ENCODE assay signal across 18 cellular contexts in the genomic region with DNA sequence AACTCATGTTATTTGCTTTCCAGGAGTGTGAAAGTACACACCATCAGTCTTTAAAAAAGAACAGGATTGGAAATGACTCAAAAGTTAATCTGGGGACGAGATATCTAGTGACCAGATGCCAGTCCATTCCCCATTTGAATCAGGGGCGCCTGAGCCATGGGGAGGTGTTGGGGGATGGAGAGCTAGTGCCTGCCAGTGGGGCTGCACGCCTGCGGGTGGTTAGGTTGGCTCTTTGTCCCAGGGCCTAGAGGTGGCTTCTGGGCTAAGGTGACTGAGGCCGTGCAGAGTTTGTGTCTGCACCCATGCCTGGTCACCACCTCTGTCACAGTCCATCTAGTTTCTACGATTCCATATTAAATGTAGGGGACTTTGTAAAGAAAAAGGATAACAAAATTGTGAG.
"Had no signal": no experiment of that assay in that cellular context is flagged by ENCODE, and none has a peak within 500 bp of the region (broad histone marks: within the 10 kb centered on the region; RNA-seq: fewer than 3 reads in every experiment).

No MANE protein-coding gene starts in this region.

- H3K27me3 Mint-ChIP-seq: stimulated activated naive CD8-positive, alpha-beta T cell treated with anti-CD3 and anti-CD28 coated beads, Interleukin-15, amount 100 ng/mL, for 72 hours had no signal

- DNase-seq: cerebellar nuclear complex; colonic mucosa; effector CD4-positive, alpha-beta T cell; hippocampal formation; left ventricle myocardium inferior; mesenchymal stem cell; midbrain; posterior cingulate gyrus; stimulated activated CD4-positive, alpha-beta T cell treated with anti-CD3 and anti-CD28 coated beads, Interleukin-15, amount 100 ng/mL, for 24 hours; stimulated activated CD4-positive, alpha-beta T cell treated with anti-CD3 and anti-CD28 coated beads, Interleukin-1b, Interleukin-23, amount 100 ng/mL, for 48 hours; stimulated activated CD4-positive, alpha-beta T cell treated with anti-CD3 and anti-CD28 coated beads, Interleukin-4, amount 100 ng/mL, for 24 hours; stimulated activated naive B cell treated with anti-CD40 and anti-IgM and Interleukin-4, amounts not matched to agents 10 μg/mL and 1 μg/mL and 100 μg/mL, for 72 hours; stimulated activated naive CD8-positive, alpha-beta T cell treated with anti-CD3 and anti-CD28 coated beads, Interleukin-15, amount 100 ng/mL, for 72 hours; trophoblast cell had no signal

- H3K27me3 ChIP-seq: cardiac muscle cell, colonic mucosa, heart left ventricle had no signal

- ATAC-seq: natural killer cell treated with Interleukin-12 subunit alpha and Interleukin-12 subunit beta and Interleukin-15 and Interleukin-18, amount 100 ng/mL, for 72 hours; stimulated activated naive B cell treated with anti-CD40 and anti-IgM and Interleukin-4, amounts not matched to agents 10 μg/mL and 1 μg/mL and 100 μg/mL, for 72 hours; stimulated activated naive CD8-positive, alpha-beta T cell treated with anti-CD3 and anti-CD28 coated beads, Interleukin-15, amount 100 ng/mL, for 72 hours had no signal

- H3K36me3 ChIP-seq: cardiac muscle cell, colonic mucosa, heart left ventricle, left ventricle myocardium inferior had no signal

- H3K4me3 Mint-ChIP-seq: natural killer cell treated with Interleukin-12 subunit alpha and Interleukin-12 subunit beta and Interleukin-15 and Interleukin-18, amount 100 ng/mL, for 72 hours; stimulated activated naive B cell treated with anti-CD40 and anti-IgM and Interleukin-4, amounts not matched to agents 10 μg/mL and 1 μg/mL and 100 μg/mL, for 72 hours; stimulated activated naive CD8-positive, alpha-beta T cell treated with anti-CD3 and anti-CD28 coated beads, Interleukin-15, amount 100 ng/mL, for 72 hours had no signal

- H3K4me3 ChIP-seq: cardiac muscle cell, colonic mucosa, heart left ventricle, left ventricle myocardium inferior, lung had no signal

- H3K4me1 Mint-ChIP-seq: stimulated activated naive B cell treated with anti-CD40 and anti-IgM and Interleukin-4, amounts not matched to agents 10 μg/mL and 1 μg/mL and 100 μg/mL, for 72 hours had no signal

- H3K9me3 Mint-ChIP-seq: natural killer cell treated with Interleukin-12 subunit alpha and Interleukin-12 subunit beta and Interleukin-15 and Interleukin-18, amount 100 ng/mL, for 72 hours; stimulated activated naive B cell treated with anti-CD40 and anti-IgM and Interleukin-4, amounts not matched to agents 10 μg/mL and 1 μg/mL and 100 μg/mL, for 72 hours; stimulated activated naive CD8-positive, alpha-beta T cell treated with anti-CD3 and anti-CD28 coated beads, Interleukin-15, amount 100 ng/mL, for 72 hours had no signal

- H3K9me3 ChIP-seq: colonic mucosa, heart left ventricle, left ventricle myocardium inferior had no signal

- H3K27ac ChIP-seq: cardiac muscle cell, colonic mucosa, heart left ventricle, left ventricle myocardium inferior had no signal

- H3K36me3 Mint-ChIP-seq: natural killer cell treated with Interleukin-12 subunit alpha and Interleukin-12 subunit beta and Interleukin-15 and Interleukin-18, amount 100 ng/mL, for 72 hours; stimulated activated naive B cell treated with anti-CD40 and anti-IgM and Interleukin-4, amounts not matched to agents 10 μg/mL and 1 μg/mL and 100 μg/mL, for 72 hours had no signal

- H3K27ac Mint-ChIP-seq: natural killer cell treated with Interleukin-12 subunit alpha and Interleukin-12 subunit beta and Interleukin-15 and Interleukin-18, amount 100 ng/mL, for 72 hours; stimulated activated naive B cell treated with anti-CD40 and anti-IgM and Interleukin-4, amounts not matched to agents 10 μg/mL and 1 μg/mL and 100 μg/mL, for 72 hours had no signal

- H3K4me1 ChIP-seq: colonic mucosa, left ventricle myocardium inferior had no signal
